8 cellular contexts compared by ENCODE assay signal in the genomic region with DNA sequence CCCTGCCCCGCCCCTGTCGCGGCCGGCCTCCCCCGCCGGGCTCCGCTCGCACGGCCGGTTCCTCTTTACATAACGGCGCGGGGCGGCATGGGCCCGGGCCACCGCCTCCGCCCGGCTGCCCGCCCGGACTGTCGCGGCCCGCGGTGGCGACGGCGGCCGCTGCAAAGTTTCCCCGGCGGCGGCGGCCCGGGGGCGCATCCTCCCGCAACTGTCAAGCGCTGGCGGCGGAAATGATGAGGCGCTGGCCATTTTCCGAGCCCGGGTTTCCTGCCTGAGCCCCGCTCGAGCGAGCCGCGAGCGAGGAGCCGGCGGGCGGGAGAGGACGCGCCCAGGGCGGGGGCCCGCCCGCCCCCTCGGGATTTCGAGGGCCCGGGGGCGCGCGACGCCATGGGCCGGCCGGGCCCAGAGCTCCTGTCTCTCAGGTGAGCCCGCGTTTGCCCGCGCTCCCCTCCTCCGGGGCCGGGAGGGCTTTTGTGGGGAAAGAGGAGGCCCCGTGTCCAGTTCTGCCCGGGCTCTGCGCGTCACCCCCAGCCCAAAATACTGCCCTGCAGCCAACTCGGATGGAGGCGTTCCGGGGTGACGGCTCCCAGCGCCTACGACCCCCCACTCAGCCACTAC. TPM values are rescaled to one million over a fixed set of nuclear protein-coding genes. Genes with fewer than 3 reads are reported as not detected.
DNase-seq lines count a peak whose midpoint lies in the region; ATAC-seq and TF ChIP-seq lines count a peak whose summit lies in the region.

A gene (plus strand): TSS at position 68 of the 618 bp plus-strand sequence. CDS start 12,223 bp downstream, outside the sequence.

- peaks cover 67 to 80% (median 76%) of the 10 kb centered on the region in 4 donors for H3K4me1 ChIP-seq in esophagus muscularis mucosa
- H3K4me1 ChIP-seq in neuronal stem cell (ENCODE audit: control insufficient read depth in 2 of 2, insufficient read depth in 1 of 2, low read depth in 1 of 2, low read length in 2 of 2) = peaks cover 23 to 35% of the 10 kb centered on the region in 2 donors

- peak within 1 kb of the TSS; percentile 71 for H2BK5ac ChIP-seq in neuronal stem cell (ENCODE audit: low read length)

- H3K27ac Mint-ChIP-seq in activated CD8-positive, alpha-beta memory T cell treated with anti-CD3 and anti-CD28 coated beads, Interleukin-2, amount 10 ng/mL, durations not matched to agents 7 days and 5 days = peak within 1 kb of the TSS; percentile 91

- peaks cover 3% of the 10 kb centered on the region for H3K79me1 ChIP-seq in neuronal stem cell (ENCODE audit: low read depth, low read length)

- H3K23ac ChIP-seq in neuronal stem cell (ENCODE audit: low read depth, low read length, poor library complexity) = peak within 1 kb of the TSS; percentile 90

- CTCF ChIA-PET in AG04450 (lab: Charles Lee) = interaction anchor here (3.3 kb wide), 1 partner anchor 10 kb away, joined by 15 read pairs; no protein-coding TSS in a partner anchor
- CTCF ChIA-PET in activated CD8-positive, alpha-beta memory T cell treated with anti-CD3 and anti-CD28 coated beads, Interleukin-2, amount 10 ng/mL, durations not matched to agents 7 days and 5 days (lab: Charles Lee) = interaction anchor here (1.5 to 22.4 kb wide), 4 partner anchors 8 to 43 kb away, joined by 4 to 950 read pairs (median 38); no protein-coding TSS in a partner anchor

- no peaks in the 10 kb centered on the region for H3K9me3 Mint-ChIP-seq in activated CD8-positive, alpha-beta memory T cell treated with anti-CD3 and anti-CD28 coated beads, Interleukin-2, amount 10 ng/mL, durations not matched to agents 7 days and 5 days (ENCODE audit: low read depth)

- peak within 1 kb of the TSS; percentile 14 for H2BK12ac ChIP-seq in neuronal stem cell (ENCODE audit: low read length)

- no peak for TF ChIP-seq RAD21 in Ishikawa (IDR thresholded peaks at IDR 0.05; ENCODE audit: low read depth)

- peak within 1 kb of the TSS; percentile 88 for H2AK5ac ChIP-seq in neuronal stem cell (ENCODE audit: low read depth, low read length)

- peak within 1 kb of the TSS; percentile 88 for H3K4me3 Mint-ChIP-seq in activated CD8-positive, alpha-beta memory T cell treated with anti-CD3 and anti-CD28 coated beads, Interleukin-2, amount 10 ng/mL, durations not matched to agents 7 days and 5 days

- WGBS in esophagus muscularis mucosa = 0% methylated on average over 5 of the region's 80 CpGs
- no CpG with 5 or more reads among the region's 80 CpGs for WGBS in neuronal stem cell (ENCODE audit: extremely low coverage in 2 of 2, insufficient read length in 2 of 2, insufficient replicate concordance in 1 of 2), 2 donors

- peak within 1 kb of the TSS; percentile 68 for H2BK120ac ChIP-seq in neuronal stem cell (ENCODE audit: low read depth, low read length)

- H2AFZ ChIP-seq in neuronal stem cell (ENCODE audit: low read length) = peak within 1 kb of the TSS; percentile 93

- H3K9ac ChIP-seq in neuronal stem cell (ENCODE audit: low read depth, low read length, poor library complexity) = peak within 1 kb of the TSS; percentile 94

- no peaks in the 10 kb centered on the region for H3K27me3 ChIP-seq in AG04450 (ENCODE audit: control insufficient read depth, insufficient read depth, low read length)
- no peaks in the 10 kb centered on the region for H3K27me3 ChIP-seq in esophagus muscularis mucosa
- peaks cover 0 to 9% (median 0%) of the 10 kb centered on the region in 3 experiments for H3K27me3 ChIP-seq in neuronal stem cell (ENCODE audit: control insufficient read depth in 3 of 3, insufficient read depth in 3 of 3, low read depth in 1 of 3, low read length in 3 of 3)

- no peak within 1 kb of the TSS for H3K4ac ChIP-seq in neuronal stem cell (ENCODE audit: low read length)

- peaks cover 2% of the 10 kb centered on the region for H3K36me3 Mint-ChIP-seq in activated CD8-positive, alpha-beta memory T cell treated with anti-CD3 and anti-CD28 coated beads, Interleukin-2, amount 10 ng/mL, durations not matched to agents 7 days and 5 days

- no peaks in the 10 kb centered on the region for H3K36me3 ChIP-seq in esophagus muscularis mucosa
- H3K36me3 ChIP-seq in neuronal stem cell (replicated peaks in 1 of 2; ENCODE audit: control insufficient read depth in 2 of 2, insufficient read depth in 2 of 2, low read length in 2 of 2) = no peaks in the 10 kb centered on the region

- DNase-seq in AG04450 (ENCODE audit: low read depth, low spot score) (no peak), esophagus muscularis mucosa (ENCODE audit: extremely low spot score) (no peak), neuronal stem cell (ENCODE audit: low spot score) (no peak), NCI-H524 treated with DMSO at 0.1 percent for 48 hours (lab: John Stamatoyannopoulos, UW) (no peak), NAMALWA (ENCODE audit: low spot score) (no peak)
- peak; percentile 89 for DNase-seq in activated CD8-positive, alpha-beta memory T cell treated with anti-CD3 and anti-CD28 coated beads, Interleukin-2, amount 10 ng/mL, durations not matched to agents 7 days and 5 days

- H4K8ac ChIP-seq in neuronal stem cell (ENCODE audit: low read depth, low read length) = no peak within 1 kb of the TSS

- peak within 1 kb of the TSS; percentile 65 for H3K27ac ChIP-seq in AG04450 (ENCODE audit: low read depth, low read length)
- peak within 1 kb of the TSS; percentile 81 to 88 (median 84) for H3K27ac ChIP-seq in esophagus muscularis mucosa (replicated peaks in 1 of 4)
- no peak within 1 kb of the TSS for H3K27ac ChIP-seq in neuronal stem cell (replicated peaks; ENCODE audit: low read length)

- peak; percentile 4 for ATAC-seq in GM19395 (IDR thresholded peaks at IDR 0.05; ENCODE audit: unreplicated experiment)
- peak; percentile 53 for ATAC-seq in activated CD8-positive, alpha-beta memory T cell treated with anti-CD3 and anti-CD28 coated beads, Interleukin-2, amount 10 ng/mL, durations not matched to agents 7 days and 5 days

- POLR2A ChIA-PET in AG04450 (lab: Yijun Ruan, JAX) = no interaction called here

- H3K4me1 Mint-ChIP-seq in activated CD8-positive, alpha-beta memory T cell treated with anti-CD3 and anti-CD28 coated beads, Interleukin-2, amount 10 ng/mL, durations not matched to agents 7 days and 5 days = peaks cover 63% of the 10 kb centered on the region

- TF ChIP-seq EP300 in Ishikawa (IDR thresholded peaks at IDR 0.05; ENCODE audit: borderline replicate concordance) (no peak), esophagus muscularis mucosa (IDR thresholded peaks at IDR 0.05) (no peak)

- H3K14ac ChIP-seq in neuronal stem cell (ENCODE audit: low read length) = no peak within 1 kb of the TSS

- peaks cover 15% of the 10 kb centered on the region for H3K27me3 Mint-ChIP-seq in activated CD8-positive, alpha-beta memory T cell treated with anti-CD3 and anti-CD28 coated beads, Interleukin-2, amount 10 ng/mL, durations not matched to agents 7 days and 5 days

- TF ChIP-seq CTCF in AG04450 (IDR thresholded peaks at IDR 0.05; ENCODE audit: low read depth, low read length) (no peak), esophagus muscularis mucosa (IDR thresholded peaks at IDR 0.05) (no peak)

- TF ChIP-seq POLR2A in esophagus muscularis mucosa (IDR thresholded peaks at IDR 0.05; ENCODE audit: low read depth) = no peak

- peak within 1 kb of the TSS; percentile 96 for H3K18ac ChIP-seq in neuronal stem cell (ENCODE audit: low read length)

- H3K4me2 ChIP-seq in neuronal stem cell (ENCODE audit: insufficient read depth, low read length, poor library complexity, severe bottlenecking) = peak within 1 kb of the TSS; percentile 99

- intact Hi-C loops in esophagus muscularis mucosa (cut with DNase I) = no loop called here

- H2BK15ac ChIP-seq in neuronal stem cell (ENCODE audit: low read length) = peak within 1 kb of the TSS; percentile 93

- peaks cover 4% of the 10 kb centered on the region; the same call in 1 of the 2 replicates for H3K9me3 ChIP-seq in AG04450 (ENCODE audit: control insufficient read depth, insufficient read depth, low read length)
- H3K9me3 ChIP-seq in esophagus muscularis mucosa = no peaks in the 10 kb centered on the region
- no peaks in the 10 kb centered on the region for H3K9me3 ChIP-seq in neuronal stem cell (replicated peaks in 1 of 2; ENCODE audit: control insufficient read depth in 2 of 2, insufficient read depth in 1 of 2, low read depth in 1 of 2, low read length in 2 of 2)

- peak within 1 kb of the TSS; percentile 56 for H4K91ac ChIP-seq in neuronal stem cell (ENCODE audit: low read depth, low read length, poor library complexity)

- H3K4me3 ChIP-seq in AG04450 (ENCODE audit: low read depth, low read length) = peak within 1 kb of the TSS; percentile 91
- H3K4me3 ChIP-seq in esophagus muscularis mucosa = peak within 1 kb of the TSS; percentile 76 to 96 (median 86)
- peak within 1 kb of the TSS; percentile 65 to 89 for H3K4me3 ChIP-seq in neuronal stem cell (ENCODE audit: low read length in 2 of 2)

TF ChIP-seq in Ishikawa, 13 proteins besides CTCF, POLR2A, EP300 and RAD21 (continues in another document):
- TF ChIP-seq, protein P1, sequence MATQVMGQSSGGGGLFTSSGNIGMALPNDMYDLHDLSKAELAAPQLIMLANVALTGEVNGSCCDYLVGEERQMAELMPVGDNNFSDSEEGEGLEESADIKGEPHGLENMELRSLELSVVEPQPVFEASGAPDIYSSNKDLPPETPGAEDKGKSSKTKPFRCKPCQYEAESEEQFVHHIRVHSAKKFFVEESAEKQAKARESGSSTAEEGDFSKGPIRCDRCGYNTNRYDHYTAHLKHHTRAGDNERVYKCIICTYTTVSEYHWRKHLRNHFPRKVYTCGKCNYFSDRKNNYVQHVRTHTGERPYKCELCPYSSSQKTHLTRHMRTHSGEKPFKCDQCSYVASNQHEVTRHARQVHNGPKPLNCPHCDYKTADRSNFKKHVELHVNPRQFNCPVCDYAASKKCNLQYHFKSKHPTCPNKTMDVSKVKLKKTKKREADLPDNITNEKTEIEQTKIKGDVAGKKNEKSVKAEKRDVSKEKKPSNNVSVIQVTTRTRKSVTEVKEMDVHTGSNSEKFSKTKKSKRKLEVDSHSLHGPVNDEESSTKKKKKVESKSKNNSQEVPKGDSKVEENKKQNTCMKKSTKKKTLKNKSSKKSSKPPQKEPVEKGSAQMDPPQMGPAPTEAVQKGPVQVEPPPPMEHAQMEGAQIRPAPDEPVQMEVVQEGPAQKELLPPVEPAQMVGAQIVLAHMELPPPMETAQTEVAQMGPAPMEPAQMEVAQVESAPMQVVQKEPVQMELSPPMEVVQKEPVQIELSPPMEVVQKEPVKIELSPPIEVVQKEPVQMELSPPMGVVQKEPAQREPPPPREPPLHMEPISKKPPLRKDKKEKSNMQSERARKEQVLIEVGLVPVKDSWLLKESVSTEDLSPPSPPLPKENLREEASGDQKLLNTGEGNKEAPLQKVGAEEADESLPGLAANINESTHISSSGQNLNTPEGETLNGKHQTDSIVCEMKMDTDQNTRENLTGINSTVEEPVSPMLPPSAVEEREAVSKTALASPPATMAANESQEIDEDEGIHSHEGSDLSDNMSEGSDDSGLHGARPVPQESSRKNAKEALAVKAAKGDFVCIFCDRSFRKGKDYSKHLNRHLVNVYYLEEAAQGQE (IDR thresholded peaks at IDR 0.05; ENCODE audit: low read depth) = peak; percentile 18; the same call in 1 of the 2 replicates

RNA-seq across cellular contexts. Expression of the gene that starts here (rescaled TPM):
- 21.6 and 22.6 TPM in 2 replicates for polyA plus RNA-seq in AG04450 (2011; rRNA removed)
- 18.2 and 20.4 TPM in 2 replicates for polyA minus RNA-seq in AG04450 (2011; rRNA and poly(A)+ RNA removed)
- total RNA-seq in activated CD8-positive, alpha-beta memory T cell treated with anti-CD3 and anti-CD28 coated beads, Interleukin-2, amount 10 ng/mL, durations not matched to agents 7 days and 5 days = 10 to 100 TPM; 24.9 to 51.3 TPM
- 10 to 100 TPM; 24.9 to 49.4 (median 41.8) TPM for total RNA-seq in esophagus muscularis mucosa
- 6.5 TPM for polyA plus RNA-seq in neuronal stem cell (2013, experiment 1 of 2)
- polyA plus RNA-seq in neuronal stem cell (2013, experiment 2 of 2) = 6.3 TPM
